ENCODE assay signal across 25 cellular contexts in the genomic region with DNA sequence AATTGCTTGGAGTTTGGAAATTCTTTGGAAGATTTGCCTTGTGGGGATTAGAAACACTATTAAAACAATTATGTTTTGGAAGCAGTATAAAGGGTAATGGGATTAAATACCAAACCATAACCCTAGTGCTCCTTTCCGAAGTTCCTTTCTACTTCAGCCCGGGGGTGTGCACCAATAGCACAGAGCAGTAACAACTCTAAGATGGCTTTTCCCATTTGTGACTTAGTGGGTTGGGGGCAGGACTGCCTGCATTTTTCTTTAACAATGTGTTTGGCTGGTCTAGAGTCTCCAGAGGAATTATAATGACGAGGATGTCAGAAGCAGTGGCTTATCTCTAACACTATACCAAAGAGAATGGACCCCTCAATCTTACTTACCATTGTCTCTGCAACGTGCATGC.
"Had no signal": no experiment of that assay in that cellular context is flagged by ENCODE, and none has a peak within 500 bp of the region (broad histone marks: within the 10 kb centered on the region; RNA-seq: fewer than 3 reads in every experiment).

No MANE protein-coding gene starts in this region.

- DNase-seq: stimulated activated CD4-positive, alpha-beta T cell treated with anti-CD3 and anti-CD28 coated beads, Interleukin-2, amount 100 ng/mL, for 48 hours; stimulated activated CD4-positive, alpha-beta T cell treated with anti-CD3 and anti-CD28 coated beads, Interleukin-4, amount 100 ng/mL, for 1 hour; stimulated activated CD4-positive, alpha-beta T cell treated with anti-CD3 and anti-CD28 coated beads, Interleukin-4, amount 100 ng/mL, for 24 hours; stimulated activated CD4-positive, alpha-beta T cell treated with anti-CD3 and anti-CD28 coated beads, Interleukin-4, amount 100 ng/mL, for 4 hours; stimulated activated CD8-positive, alpha-beta memory T cell treated with anti-CD3 and anti-CD28 coated beads, Interleukin-4, amount 100 ng/mL, for 48 hours; stimulated activated naive B cell treated with anti-CD40 and anti-IgM and Interleukin-4, amounts not matched to agents 10 μg/mL and 1 μg/mL and 100 μg/mL, for 72 hours; stimulated activated naive CD4-positive, alpha-beta T cell; stimulated activated naive CD4-positive, alpha-beta T cell treated with Interleukin-2 at 50 U/mL for 16 hours; stimulated activated naive CD8-positive, alpha-beta T cell treated with anti-CD3 and anti-CD28 coated beads, Interleukin-15, amount 100 ng/mL, for 72 hours; stimulated activated naive CD8-positive, alpha-beta T cell treated with anti-CD3 and anti-CD28 coated beads, Interleukin-15, Interleukin-2, amounts not matched to agents 100 U/mL and 50 U/mL, for 24 hours; stomach; substantia nigra; testis; thyroid gland; tibial artery; transverse colon; upper lobe of left lung; upper lobe of right lung; uterus had no signal

- H3K4me3 ChIP-seq: stomach, suprapubic skin, testis, thoracic aorta, thyroid gland, tibial artery, tibial nerve, transverse colon, upper lobe of left lung, upper lobe of right lung, uterus, vagina had no signal

- H3K36me3 ChIP-seq: thoracic aorta, thyroid gland, uterus, vagina had no signal

- H3K9me3 ChIP-seq: stomach, suprapubic skin, testis, thoracic aorta, thyroid gland, tibial artery, tibial nerve, transverse colon, upper lobe of left lung, upper lobe of right lung, uterus, vagina had no signal

- H3K4me1 ChIP-seq: stomach, suprapubic skin, testis, thyroid gland, tibial artery, tibial nerve, transverse colon, upper lobe of left lung, upper lobe of right lung, uterus, vagina had no signal

- H3K27ac ChIP-seq: stomach, suprapubic skin, testis, thoracic aorta, thyroid gland, tibial artery, tibial nerve, transverse colon, upper lobe of left lung, upper lobe of right lung, uterus, vagina had no signal

- ATAC-seq: stimulated activated effector memory CD8-positive, alpha-beta T cell treated with anti-CD3 and anti-CD28 coated beads, Interleukin-12 subunit alpha, Interleukin-12 subunit beta, amount 100 ng/mL, for 72 hours; stimulated activated memory B cell treated with anti-CD40 and anti-IgM and Interleukin-4, amounts not matched to agents 10 μg/mL and 1 μg/mL and 100 μg/mL, for 72 hours; stimulated activated naive B cell treated with anti-CD40 and anti-IgM and Interleukin-4, amounts not matched to agents 10 μg/mL and 1 μg/mL and 100 μg/mL, for 72 hours; stimulated activated naive CD8-positive, alpha-beta T cell treated with anti-CD3 and anti-CD28 coated beads, Interleukin-15, amount 100 ng/mL, for 72 hours; stimulated activated naive CD8-positive, alpha-beta T cell treated with anti-CD3 and anti-CD28 coated beads, Interleukin-15, Interleukin-2, amounts not matched to agents 100 U/mL and 50 U/mL, for 24 hours; upper lobe of right lung had no signal

- H3K27me3 ChIP-seq: stomach, suprapubic skin, testis, thyroid gland, tibial artery, tibial nerve, transverse colon, upper lobe of left lung, upper lobe of right lung, uterus, vagina had no signal
